Comparison of ENCODE assay signal across 1 cellular context in genomic region chr10:4174197-4174596, GRCh38.
TF ChIP-seq lines count a peak whose summit lies in the region.

No MANE protein-coding gene starts in this region.

TF ChIP-seq in K562, 482 proteins besides CTCF, POLR2A, EP300 and RAD21:
- no peak for TF ChIP-seq PHF20 (IDR thresholded peaks at IDR 0.05; ENCODE audit: partially characterized antibody)
- no peak for TF ChIP-seq GATAD2B (IDR thresholded peaks at IDR 0.05; ENCODE audit: borderline replicate concordance)
- TF ChIP-seq ZNF561 (CRISPR knock-in tag; conservative IDR thresholded peaks at IDR 0.05) = no peak
- no peak for TF ChIP-seq CBX3 (IDR thresholded peaks at IDR 0.05; ENCODE audit: borderline replicate concordance in 1 of 2, low read length in 2 of 2)
- TF ChIP-seq ZBTB2 (IDR thresholded peaks at IDR 0.05) = no peak
- no peak for TF ChIP-seq ZBTB8A (IDR thresholded peaks at IDR 0.05; ENCODE audit: partially characterized antibody)
- TF ChIP-seq, protein P1, sequence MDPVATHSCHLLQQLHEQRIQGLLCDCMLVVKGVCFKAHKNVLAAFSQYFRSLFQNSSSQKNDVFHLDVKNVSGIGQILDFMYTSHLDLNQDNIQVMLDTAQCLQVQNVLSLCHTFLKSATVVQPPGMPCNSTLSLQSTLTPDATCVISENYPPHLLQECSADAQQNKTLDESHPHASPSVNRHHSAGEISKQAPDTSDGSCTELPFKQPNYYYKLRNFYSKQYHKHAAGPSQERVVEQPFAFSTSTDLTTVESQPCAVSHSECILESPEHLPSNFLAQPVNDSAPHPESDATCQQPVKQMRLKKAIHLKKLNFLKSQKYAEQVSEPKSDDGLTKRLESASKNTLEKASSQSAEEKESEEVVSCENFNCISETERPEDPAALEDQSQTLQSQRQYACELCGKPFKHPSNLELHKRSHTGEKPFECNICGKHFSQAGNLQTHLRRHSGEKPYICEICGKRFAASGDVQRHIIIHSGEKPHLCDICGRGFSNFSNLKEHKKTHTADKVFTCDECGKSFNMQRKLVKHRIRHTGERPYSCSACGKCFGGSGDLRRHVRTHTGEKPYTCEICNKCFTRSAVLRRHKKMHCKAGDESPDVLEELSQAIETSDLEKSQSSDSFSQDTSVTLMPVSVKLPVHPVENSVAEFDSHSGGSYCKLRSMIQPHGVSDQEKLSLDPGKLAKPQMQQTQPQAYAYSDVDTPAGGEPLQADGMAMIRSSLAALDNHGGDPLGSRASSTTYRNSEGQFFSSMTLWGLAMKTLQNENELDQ (CRISPR knock-in tag; IDR thresholded peaks at IDR 0.05; ENCODE audit: borderline replicate concordance) = no peak
- no peak for TF ChIP-seq SMARCE1 (IDR thresholded peaks at IDR 0.05)
- TF ChIP-seq PURB (CRISPR knock-in tag; IDR thresholded peaks at IDR 0.05; ENCODE audit: low read depth) = no peak
- no peak for TF ChIP-seq ZNF830 (CRISPR knock-in tag; IDR thresholded peaks at IDR 0.05)
